ENCODE assay signal across 16 cellular contexts in genomic region chr15:91787198-91787597, GRCh38.
DNase-seq lines count a peak whose midpoint lies in the region; ATAC-seq and TF ChIP-seq lines count a peak whose summit lies in the region.
"Had no signal": no experiment of that assay in that cellular context is flagged by ENCODE, and none has a peak within 500 bp of the region (broad histone marks: within the 10 kb centered on the region; RNA-seq: fewer than 3 reads in every experiment).

No MANE protein-coding gene starts in this region.

- no peaks in the 10 kb centered on the region for H3K4me1 Mint-ChIP-seq in endothelial cell (ENCODE audit: unreplicated experiment)

- no peaks in the 10 kb centered on the region for H3K9me3 Mint-ChIP-seq in endothelial cell (ENCODE audit: unreplicated experiment)
- H3K9me3 Mint-ChIP-seq: CD8-positive, alpha-beta T cell had no signal

- 67% methylated on average over 7 of the region's 7 CpGs for WGBS in esophagus squamous epithelium, 2 donors

- no peak overlapping the region for H3K27ac Mint-ChIP-seq in endothelial cell (ENCODE audit: unreplicated experiment)
- H3K27ac Mint-ChIP-seq: CD8-positive, alpha-beta T cell; HFFc6 had no signal

- peaks cover 0 to 5% (median 0%) of the 10 kb centered on the region in 3 donors for H3K9me3 ChIP-seq in esophagus squamous epithelium
- H3K9me3 ChIP-seq: SJCRH30 had no signal

- peak; percentile 40 for ATAC-seq in esophagus mucosa
- ATAC-seq: CD8-positive, alpha-beta T cell; PC-3 had no signal

- intact Hi-C loops in esophagus squamous epithelium (cut with DNase I) = no loop called here

- H3K4me3 ChIP-seq in esophagus squamous epithelium = no peak overlapping the region
- H3K4me3 ChIP-seq: SJCRH30 had no signal

- no peaks in the 10 kb centered on the region for H3K36me3 Mint-ChIP-seq in endothelial cell (ENCODE audit: low read depth, unreplicated experiment)
- H3K36me3 Mint-ChIP-seq: CD8-positive, alpha-beta T cell had no signal

- TF ChIP-seq POLR2A in esophagus squamous epithelium (IDR thresholded peaks at IDR 0.05) = no peak

- H3K27me3 ChIP-seq in esophagus squamous epithelium = peaks cover 0 to 3% (median 0%) of the 10 kb centered on the region in 4 donors

- H3K36me3 ChIP-seq in esophagus squamous epithelium = no peaks in the 10 kb centered on the region
- H3K36me3 ChIP-seq: SJCRH30 had no signal

- TF ChIP-seq CTCF in esophagus squamous epithelium (IDR thresholded peaks at IDR 0.05) (no peak), endothelial cell (IDR thresholded peaks at IDR 0.05; ENCODE audit: unreplicated experiment) (no peak)

- DNase-seq in NCI-H1436 (lab: John Stamatoyannopoulos, UW) = peak; percentile 43
- DNase-seq in NCI-H1436 treated with DMSO at 0.1 percent for 48 hours (lab: John Stamatoyannopoulos, UW) = no peak
- DNase-seq in NCI-H1105 (lab: John Stamatoyannopoulos, UW) = peak; percentile 60
- DNase-seq in NCI-H2196 treated with DMSO at 0.1 percent for 48 hours (lab: John Stamatoyannopoulos, UW; ENCODE audit: unreplicated experiment) = peak; percentile 3
- no peak for DNase-seq in esophagus squamous epithelium (lab: John Stamatoyannopoulos, UW)
- no peak for DNase-seq in endothelial cell (ENCODE audit: low spot score)
- no peak for DNase-seq in NCI-H226
- DNase-seq: CD8-positive, alpha-beta T cell; HFFc6; KBM-7; MV-4-11; NCI-H524 treated with DMSO at 0.1 percent for 48 hours; PC-3; SJCRH30 had no signal

- H3K4me3 Mint-ChIP-seq in endothelial cell (ENCODE audit: unreplicated experiment) = no peak overlapping the region
- H3K4me3 Mint-ChIP-seq: CD8-positive, alpha-beta T cell; HFFc6 had no signal

- no peak overlapping the region for H3K27ac ChIP-seq in esophagus squamous epithelium
- H3K27ac ChIP-seq: RWPE1, SJCRH30 had no signal

- H3K4me1 ChIP-seq in esophagus squamous epithelium = peaks cover 0 to 50% (median 3%) of the 10 kb centered on the region in 3 donors
- H3K4me1 ChIP-seq: SJCRH30 had no signal

- H3K27me3 Mint-ChIP-seq in endothelial cell (ENCODE audit: unreplicated experiment) = no peaks in the 10 kb centered on the region

Comparison
In these comparisons a context has a peak if more than half of its experiments do, and no peak if none do; other contexts are left out.
1. DNase-seq: peak in NCI-H1436 (single experiment), NCI-H1105 (single experiment) and NCI-H2196 treated with DMSO at 0.1 percent for 48 hours (single experiment); none in NCI-H1436 treated with DMSO at 0.1 percent for 48 hours (single experiment), esophagus squamous epithelium (single experiment), endothelial cell (single experiment) and NCI-H226 (single experiment).